ENCODE assay signal across 22 cellular contexts in the genomic region with DNA sequence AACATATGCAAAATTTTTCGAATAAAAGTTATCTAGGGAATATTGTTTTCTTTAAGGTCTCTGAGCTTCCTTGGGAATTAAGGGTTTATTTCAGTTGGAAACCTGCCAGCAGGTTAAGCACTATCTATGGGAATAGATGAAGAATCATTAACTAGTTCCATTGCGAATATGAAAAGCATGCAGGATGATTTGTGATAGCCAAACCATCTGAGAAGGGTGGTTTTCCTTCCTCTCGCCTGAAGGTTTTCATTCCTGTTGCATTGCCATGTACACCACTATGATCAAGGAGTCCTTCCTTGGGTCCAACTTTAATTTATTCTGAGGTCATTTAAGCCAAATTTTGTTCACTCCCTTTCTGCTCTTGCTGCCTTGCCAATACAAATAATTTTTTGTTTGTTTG.
"Had no signal": no experiment of that assay in that cellular context is flagged by ENCODE, and none has a peak within 500 bp of the region (broad histone marks: within the 10 kb centered on the region; RNA-seq: fewer than 3 reads in every experiment).

No MANE protein-coding gene starts in this region.

- FAIRE-seq: bronchial epithelial cell had no signal

- H3K4me3 Mint-ChIP-seq: activated CD8-positive, alpha-beta T cell treated with anti-CD3 and anti-CD28 coated beads for 36 hours; activated naive CD4-positive, alpha-beta T cell treated with anti-CD3 and anti-CD28 coated beads, Interleukin-2, amount 50 U/mL, for 24 hours; T-helper 1 cell treated with Interleukin-12 subunit alpha and Interleukin-12 subunit beta and Interleukin-4 antibody, amounts not matched to agents 30 μg/mL and 1 μg/mL, for 36 hours had no signal

- H3K27ac ChIP-seq: SJSA1 had no signal

- H3K9me3 ChIP-seq: SJSA1 had no signal

- H3K4me1 ChIP-seq: SJSA1 had no signal

- DNase-seq: activated CD4-positive, alpha-beta T cell treated with anti-CD3 and anti-CD28 coated beads for 4 hours; activated CD8-positive, alpha-beta memory T cell treated with anti-CD3 and anti-CD28 coated beads, Interleukin-2, amount 50 U/mL, for 4 hours; activated CD8-positive, alpha-beta T cell treated with anti-CD3 and anti-CD28 coated beads for 36 hours; aorta; central memory CD4-positive, alpha-beta T cell; Kasumi-1; NCI-H1092; NCI-H1417; NCI-H2029; NCI-H2107; NCI-H2171 treated with DMSO at 0.1 percent for 48 hours; NCI-H226; NCI-H774; NK-92 treated with Interleukin-12 subunit alpha and Interleukin-12 subunit beta, amount 100 ng/mL, for 24 hours; SHP77 had no signal

- H3K36me3 ChIP-seq: SJSA1 had no signal

- H3K4me1 Mint-ChIP-seq: activated naive CD4-positive, alpha-beta T cell treated with anti-CD3 and anti-CD28 coated beads, Interleukin-2, amount 50 U/mL, for 24 hours had no signal

- H3K27me3 Mint-ChIP-seq: activated CD8-positive, alpha-beta T cell treated with anti-CD3 and anti-CD28 coated beads for 36 hours had no signal

- ATAC-seq: activated CD4-positive, CD25-positive, alpha-beta regulatory T cell treated with anti-CD3 and anti-CD28 coated beads, Interleukin-2, amount 50 U/mL, for 24 hours; activated CD8-positive, alpha-beta T cell treated with anti-CD3 and anti-CD28 coated beads for 36 hours; Panc1; SK-N-SH treated with all-trans-retinoic acid at 6 μM for 48 hours had no signal

- H3K36me3 Mint-ChIP-seq: activated naive CD4-positive, alpha-beta T cell treated with anti-CD3 and anti-CD28 coated beads, Interleukin-2, amount 50 U/mL, for 24 hours had no signal

- H3K27ac Mint-ChIP-seq: activated CD8-positive, alpha-beta T cell treated with anti-CD3 and anti-CD28 coated beads for 36 hours; activated naive CD4-positive, alpha-beta T cell treated with anti-CD3 and anti-CD28 coated beads, Interleukin-2, amount 50 U/mL, for 24 hours; T-helper 1 cell treated with Interleukin-12 subunit alpha and Interleukin-12 subunit beta and Interleukin-4 antibody, amounts not matched to agents 30 μg/mL and 1 μg/mL, for 36 hours had no signal

- H3K27me3 ChIP-seq: SJSA1 had no signal

- H3K4me3 ChIP-seq: SJSA1 had no signal
